ENCODE assay signal across 8 cellular contexts in the genomic region with DNA sequence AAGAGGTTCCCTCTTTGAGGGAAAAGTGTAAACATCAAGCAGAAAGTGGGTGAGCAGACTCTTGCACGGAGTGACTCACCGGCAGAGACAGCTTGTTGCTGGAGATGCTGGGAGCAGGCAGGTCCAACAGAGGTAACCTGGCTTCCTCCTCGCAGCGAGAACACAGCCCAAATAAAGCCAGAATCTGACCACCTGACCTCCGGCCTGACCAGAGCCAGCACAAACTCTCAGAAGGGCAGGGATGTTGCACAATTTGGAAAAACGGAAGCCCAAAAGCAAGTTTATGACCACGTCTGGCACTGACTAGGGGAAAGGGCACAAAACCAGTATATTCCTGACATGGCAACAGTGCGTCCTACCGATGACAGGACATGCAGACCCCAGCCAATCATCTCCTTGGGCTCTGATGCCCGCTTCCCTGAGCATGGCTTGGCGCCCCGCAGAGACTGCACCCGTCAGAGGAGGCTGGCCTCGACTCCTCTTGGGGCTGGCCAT. TPM values are rescaled to one million over a fixed set of nuclear protein-coding genes. Genes with fewer than 3 reads are reported as not detected.
A peak's percentile ranks its signal among the peaks of the same experiment; 100 is the strongest.
DNase-seq lines count a peak whose midpoint lies in the region; ATAC-seq, FAIRE-seq and TF ChIP-seq lines count a peak whose summit lies in the region.
"Had no signal": no experiment of that assay in that cellular context is flagged by ENCODE, and none has a peak within 500 bp of the region (broad histone marks: within the 10 kb centered on the region; RNA-seq: fewer than 3 reads in every experiment).

No MANE protein-coding gene starts in this region.

- no peak for TF ChIP-seq POLR2A in K562 (conservative IDR thresholded peaks at IDR 0.05)

- H3K9me3 ChIP-seq in K562 (replicated peaks; ENCODE audit: control insufficient read depth, insufficient read depth, low read depth, low read length) (no peaks in the 10 kb centered on the region), thoracic aorta (no peaks in the 10 kb centered on the region)

- ATAC-seq in K562, result 0 out of 3 replicates have a peak, but pooled peaks have one; percentile 6
- peak; percentile 60 for ATAC-seq in thoracic aorta (ENCODE audit: insufficient number of reproducible peaks, low FRiP score, low read depth)
- no peak for ATAC-seq in GM19023 (IDR thresholded peaks at IDR 0.05; ENCODE audit: unreplicated experiment)

- CTCF ChIA-PET in K562 (lab: Yijun Ruan, JAX; ENCODE audit: low intra/inter-chr PET ratio), result no interaction called here

- DNase-seq in LNCaP clone FGC (ENCODE audit: low read depth) (peak; percentile 69), K562 (ENCODE audit: extremely low read depth in 1 of 4, low spot score in 3 of 4) (peak in 1 of 4 experiments; percentile 24), kidney tubule cell (ENCODE audit: low spot score) (peak; percentile 20), thoracic aorta (ENCODE audit: low spot score) (peak; percentile 20), GDM1 (lab: John Stamatoyannopoulos, UW) (no peak)
- DNase-seq in activated CD8-positive, alpha-beta memory T cell treated with anti-CD3 and anti-CD28 coated beads for 24 hours, result no peak

- H3K27me3 ChIP-seq in K562 (ENCODE audit: control insufficient read depth in 2 of 2, insufficient read depth in 2 of 2, low read length in 2 of 2), result no peaks in the 10 kb centered on the region
- H3K27me3 ChIP-seq in thoracic aorta (replicated peaks; ENCODE audit: insufficient read depth), result no peaks in the 10 kb centered on the region

- H4K20me1 ChIP-seq in K562 (replicated peaks; ENCODE audit: control insufficient read depth, insufficient read depth, low read length), result peaks cover 8% of the 10 kb centered on the region; the same call in 1 of the 2 replicates

- WGBS in K562 (ENCODE audit: insufficient coverage, low coverage, missing lambda C conversion rate), result 27% methylated on average over 13 of the region's 14 CpGs

- H2AFZ ChIP-seq in K562 (ENCODE audit: low read depth, low read length), result no peak overlapping the region

- TF ChIP-seq EP300 in K562 (IDR thresholded peaks at IDR 0.05; ENCODE audit: low read length), result no peak

- no peak overlapping the region for H3K4me2 ChIP-seq in K562 (ENCODE audit: insufficient read depth, low read length)

- H3K4me1 ChIP-seq in K562 (replicated peaks in 1 of 2; ENCODE audit: control insufficient read depth in 2 of 2, insufficient read depth in 2 of 2, low read length in 2 of 2) (peaks cover 9 to 21% of the 10 kb centered on the region in 2 experiments), thoracic aorta (ENCODE audit: control insufficient read depth in 1 of 2, low read depth in 2 of 2) (peaks cover 20 to 56% of the 10 kb centered on the region in 2 donors)

- no peak overlapping the region for H3K9ac ChIP-seq in K562 (ENCODE audit: insufficient read depth in 1 of 2, low read depth in 2 of 2, low read length in 2 of 2)

- H3K36me3 ChIP-seq in K562 (ENCODE audit: control insufficient read depth, insufficient read depth, low read length), result no peaks in the 10 kb centered on the region
- no peaks in the 10 kb centered on the region for H3K36me3 ChIP-seq in thoracic aorta

- TF ChIP-seq CTCF in LNCaP clone FGC (IDR thresholded peaks at IDR 0.05; ENCODE audit: control insufficient read depth, extremely low read depth, insufficient read depth) (no peak), K562 (IDR thresholded peaks at IDR 0.05 in 2 of 3, conservative IDR thresholded peaks at IDR 0.05 in 1 of 3; ENCODE audit: insufficient read depth in 2 of 3, low read depth in 1 of 3, low read length in 3 of 3) (no peak), thoracic aorta (IDR thresholded peaks at IDR 0.05) (no peak)

- intact Hi-C loops in K562 (cut with micrococcal nuclease), result no loop called here

- BruUV-seq in K562 (replicated peaks; lab: Mats Ljungman, UMichigan), result no TSS peak

- POLR2A ChIA-PET in K562 (lab: Yijun Ruan, JAX), result interaction anchor here (0.7 to 2.6 kb wide), 5 partner anchors 8 to 302 kb away, joined by 3 to 11 read pairs (median 4); no protein-coding TSS in a partner anchor

- no peak for TF ChIP-seq RAD21 in K562 (CRISPR knock-in tag; conservative IDR thresholded peaks at IDR 0.05 in 1 of 2, IDR thresholded peaks at IDR 0.05 in 1 of 2)

- no peaks in the 10 kb centered on the region for H3K9me1 ChIP-seq in K562 (ENCODE audit: control insufficient read depth, insufficient read depth, low read length)

- H3K27ac ChIP-seq in K562 (ENCODE audit: extremely low read depth, low read depth, low read length), result no peak overlapping the region
- peak overlapping the region; percentile 72 to 84 for H3K27ac ChIP-seq in thoracic aorta
- H3K27ac ChIP-seq: epithelial cell of prostate had no signal

- no peak for FAIRE-seq in K562 (lab: Jason Lieb, UNC)

- H3K79me2 ChIP-seq in K562 (ENCODE audit: control insufficient read depth, insufficient read depth, low read length), result 0 out of 3 replicates have a peak, but pooled peaks cover 3% of the 10 kb centered on the region

- in situ Hi-C loops in K562 (cut with MboI), result no loop called here

- peak overlapping the region; percentile 39 for H3K4me3 ChIP-seq in LNCaP clone FGC (ENCODE audit: low read depth, low read length)
- H3K4me3 ChIP-seq in K562, result no peak overlapping the region
- peak overlapping the region; percentile 54 for H3K4me3 ChIP-seq in thoracic aorta

TF ChIP-seq in K562, 482 proteins besides CTCF, POLR2A, EP300 and RAD21 (continues in another document):
- no peak for TF ChIP-seq BRD9 (IDR thresholded peaks at IDR 0.05; ENCODE audit: low read depth, partially characterized antibody)
- TF ChIP-seq ETV6 (IDR thresholded peaks at IDR 0.05; ENCODE audit: borderline replicate concordance in 1 of 2, low read depth in 2 of 2, low read length in 1 of 2), result no peak
- no peak for TF ChIP-seq ETV6 (CRISPR knock-in tag; IDR thresholded peaks at IDR 0.05; ENCODE audit: borderline replicate concordance)

RNA-seq across cellular contexts. Expression of gene SMCO4, which starts 5.4 kb away (rescaled TPM):
- total RNA-seq in K562 (2011; cell fraction: chromatin; rRNA removed; ENCODE audit: low replicate concordance), result 1.7 and 3.1 TPM in 2 replicates
- 3.3 and 4.8 TPM in 2 replicates for total RNA-seq in K562 (2011; cell fraction: nucleolus; rRNA removed)
- 3.3 and 5.0 TPM in 2 replicates for total RNA-seq in K562 (2011; cell fraction: nucleoplasm; rRNA removed)
- total RNA-seq in K562 (2014; rRNA removed) (15.3 and 36.6 TPM in 2 replicates), K562 (2014; rRNA removed; fragmentation: Illumina TruSeq; extraction: Trizol) (16.0 and 19.1 TPM in 2 replicates), K562 (2015; rRNA removed; fragmentation: Illumina TruSeq; extraction: Trizol) (14.1 and 21.1 TPM in 2 replicates), K562 (2021) (16.9 and 18.5 TPM in 2 replicates), thoracic aorta (10 to 100 TPM in 1 of 2 donors, 1 to 10 TPM in 1; 9.7 to 80.1 TPM)
- polyA plus RNA-seq in K562 (2011; rRNA removed) (9.5 and 11.5 TPM in 2 replicates), K562 (2014; fragmentation: Illumina TruSeq; extraction: Trizol) (15.4 and 22.3 TPM in 2 replicates), K562 (2014; fragmentation: Nextera tagmentation; extraction: Ambion mirVana) (1 to 10 TPM; 1.8 to 2.2 TPM), K562 (2014; rRNA removed) (18.3 and 27.8 TPM in 2 replicates)
- polyA plus RNA-seq in K562 (2011; cell fraction: cytosol; rRNA removed), result 8.6 and 11.3 TPM in 2 replicates
- 2.6 and 5.4 TPM in 2 replicates for polyA plus RNA-seq in K562 (2011; cell fraction: nucleus; rRNA removed)
- polyA plus RNA-seq in K562 (2012), result 36.6 and 56.8 TPM in 2 replicates
- polyA minus RNA-seq in K562 (2011; rRNA and poly(A)+ RNA removed), result 3.3 and 3.5 TPM in 2 replicates
- 5.6 TPM in 1 of 2 replicates, not detected in the other for polyA minus RNA-seq in K562 (2011; cell fraction: cytosol; rRNA and poly(A)+ RNA removed)
- polyA minus RNA-seq in K562 (2011; cell fraction: nucleus; rRNA and poly(A)+ RNA removed), result 1.4 and 1.6 TPM in 2 replicates

Comparison
In these comparisons a context has a peak if more than half of its experiments do, and no peak if none do; other contexts are left out.
1. DNase-seq: peak in LNCaP clone FGC (single experiment), kidney tubule cell (single experiment) and thoracic aorta (single experiment); none in activated CD8-positive, alpha-beta memory T cell treated with anti-CD3 and anti-CD28 coated beads for 24 hours (single experiment) and GDM1 (single experiment).